Comparison of ENCODE assay signal across 1 cellular context in genomic region chr12:692274-692673, GRCh38.
A peak's percentile ranks its signal among the peaks of the same experiment; 100 is the strongest.
TF ChIP-seq lines count a peak whose summit lies in the region.

No MANE protein-coding gene starts in this region.

TF ChIP-seq in GM12878, 131 proteins besides CTCF, POLR2A, EP300 and RAD21 (continued from another document):
- peak; percentile 18; the same call in 1 of the 2 replicates for TF ChIP-seq JUNB (IDR thresholded peaks at IDR 0.05)
- TF ChIP-seq GABPA (IDR thresholded peaks at IDR 0.05; ENCODE audit: low read depth), result no peak
- no peak for TF ChIP-seq ZSCAN29 (IDR thresholded peaks at IDR 0.05)
- no peak for TF ChIP-seq HCFC1 (IDR thresholded peaks at IDR 0.05; ENCODE audit: low read length)
- TF ChIP-seq FOXM1 (IDR thresholded peaks at IDR 0.05; ENCODE audit: low read depth, low read length), result peak; percentile 34; the same call in 1 of the 2 replicates
